In the genomic region with DNA sequence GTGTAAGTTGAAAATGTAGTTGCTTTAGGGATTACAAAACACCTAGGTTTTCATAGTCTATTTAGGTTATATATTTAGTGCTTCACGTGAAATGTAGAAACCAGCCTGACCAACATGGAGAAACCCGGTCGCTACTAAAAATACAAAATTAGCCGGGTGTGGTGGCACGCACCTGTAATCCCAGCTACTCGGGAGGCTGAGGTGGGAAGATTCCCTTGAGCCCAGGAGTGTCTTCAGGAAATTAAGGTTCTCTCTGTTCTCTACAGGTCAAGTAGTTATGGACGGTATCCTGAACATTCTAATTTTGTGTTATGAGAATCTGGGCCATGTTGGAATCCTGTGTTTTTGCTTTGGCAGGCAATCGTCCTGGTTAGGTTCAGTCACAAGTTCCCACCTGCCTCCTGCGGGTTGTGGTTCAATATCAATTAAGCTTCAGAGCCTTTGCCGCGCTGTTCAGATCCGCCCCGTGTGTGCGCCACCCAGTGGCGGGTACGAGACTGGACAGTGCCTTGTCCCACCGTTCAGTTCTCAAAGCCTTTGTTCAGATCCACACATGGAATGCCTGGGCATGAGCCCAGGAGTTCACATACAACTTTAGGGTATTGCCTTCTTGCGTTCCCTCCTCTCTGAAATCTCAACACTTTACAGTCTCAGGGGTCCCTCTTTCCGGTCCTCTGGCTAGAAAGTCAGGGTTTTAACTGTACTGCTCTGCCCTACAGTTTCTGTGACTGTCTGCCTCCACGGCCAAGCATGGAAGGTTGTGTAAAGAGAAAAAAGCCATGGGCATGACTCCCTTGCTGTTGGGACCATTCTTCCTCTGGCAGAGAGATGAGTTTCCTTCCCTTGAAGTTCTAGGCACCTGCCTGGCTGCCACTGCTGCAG, we compare ENCODE assay signal across 8 cellular contexts. TPM values are rescaled to one million over a fixed set of nuclear protein-coding genes. Genes with fewer than 3 reads are reported as not detected.
A peak's percentile ranks its signal among the peaks of the same experiment; 100 is the strongest.
DNase-seq lines count a peak whose midpoint lies in the region; ATAC-seq and TF ChIP-seq lines count a peak whose summit lies in the region.

No MANE protein-coding gene starts in this region.

- H3K4me1 ChIP-seq in DOHH2 (ENCODE audit: control insufficient read depth, low read length) (peaks cover 8% of the 10 kb centered on the region), breast epithelium (no peaks in the 10 kb centered on the region)

- 0 out of 2 replicates have a peak, but pooled peaks cover 2% of the 10 kb centered on the region for H3F3A ChIP-seq in DOHH2 (ENCODE audit: control insufficient read depth, insufficient read depth)

- no peak for TF ChIP-seq POLR2A in breast epithelium (IDR thresholded peaks at IDR 0.05)

- H3K79me2 ChIP-seq in DOHH2 (ENCODE audit: control insufficient read depth, low read length), result no peaks in the 10 kb centered on the region

- H3K9me2 ChIP-seq in DOHH2 (replicated peaks; ENCODE audit: control insufficient read depth, low read length), result no peaks in the 10 kb centered on the region

- no peaks in the 10 kb centered on the region for H3K9me3 ChIP-seq in DOHH2 (ENCODE audit: control insufficient read depth, insufficient read depth, low read length)
- H3K9me3 ChIP-seq in breast epithelium, result no peaks in the 10 kb centered on the region

- H3K4me3 ChIP-seq in DOHH2 (ENCODE audit: low read length) (peak overlapping the region; percentile 10), WI38 (ENCODE audit: low read depth, low read length) (no peak overlapping the region), breast epithelium (no peak overlapping the region)

- no peaks in the 10 kb centered on the region for H4K20me1 ChIP-seq in DOHH2 (ENCODE audit: control insufficient read depth, insufficient read depth, low read depth, low read length)

- intact Hi-C loops in breast epithelium (cut with DNase I; ENCODE audit: low total_unique reads), result no loop called here

- peak overlapping the region; percentile 51 for H3K4me2 ChIP-seq in DOHH2 (ENCODE audit: low read length)

- H3K27ac ChIP-seq in DOHH2 (ENCODE audit: low read depth, low read length), result no peak overlapping the region
- H3K27ac ChIP-seq in breast epithelium, result no peak overlapping the region

- peak; percentile 83 for DNase-seq in NCI-H2171 treated with DMSO at 0.1 percent for 48 hours (lab: John Stamatoyannopoulos, UW)
- DNase-seq in breast epithelium (ENCODE audit: low spot score in 2 of 2), result peak in 1 of 2 donors; percentile 37
- peak; percentile 93 for DNase-seq in islet precursor cell
- peak; percentile 47 to 61 for DNase-seq in stimulated activated CD4-positive, alpha-beta T cell treated with anti-CD3 and anti-CD28 coated beads, Interleukin-15, amount 100 ng/mL, for 48 hours (ENCODE audit: low read depth in 2 of 2)

- no peaks in the 10 kb centered on the region for H3K36me3 ChIP-seq in DOHH2 (ENCODE audit: control insufficient read depth, low read length)
- H3K36me3 ChIP-seq in breast epithelium, result no peaks in the 10 kb centered on the region

- peak; percentile 99 for TF ChIP-seq CTCF in DOHH2 (IDR thresholded peaks at IDR 0.05; ENCODE audit: low read depth, low read length, poor library complexity, severe bottlenecking)
- peak; percentile 94 for TF ChIP-seq CTCF in WI38 (IDR thresholded peaks at IDR 0.05; ENCODE audit: low read depth, low read length)
- TF ChIP-seq CTCF in breast epithelium (IDR thresholded peaks at IDR 0.05), result peak; percentile 67 to 88 (median 83)

- H3K27me3 ChIP-seq in DOHH2 (ENCODE audit: control insufficient read depth, low read length) (peaks cover 7% of the 10 kb centered on the region; the same call in 1 of the 2 replicates), breast epithelium (no peaks in the 10 kb centered on the region)

- peak; percentile 68 for ATAC-seq in HG02623 (IDR thresholded peaks at IDR 0.05; ENCODE audit: unreplicated experiment)
- no peak for ATAC-seq in GM18861 (IDR thresholded peaks at IDR 0.05; ENCODE audit: unreplicated experiment)

RNA-seq across cellular contexts. Expression of a gene that starts 41.7 kb away (rescaled TPM):
- total RNA-seq in breast epithelium, result 10 to 100 TPM in 2 of 3 donors, 1 to 10 TPM in 1; 9.1 to 16.4 (median 16.1) TPM
